18 cellular contexts compared by ENCODE assay signal in genomic region chr18:39806519-39806918, GRCh38.
DNase-seq lines count a peak whose midpoint lies in the region; TF ChIP-seq lines count a peak whose summit lies in the region.
"Had no signal": no experiment of that assay in that cellular context is flagged by ENCODE, and none has a peak within 500 bp of the region (broad histone marks: within the 10 kb centered on the region; RNA-seq: fewer than 3 reads in every experiment).

No MANE protein-coding gene starts in this region.

- no peak for DNase-seq in HEK293T (ENCODE audit: extremely low spot score)
- peak; percentile 28 for DNase-seq in RPMI7951 (ENCODE audit: low read depth)
- DNase-seq in fibroblast of pulmonary artery (ENCODE audit: low read depth), result peak; percentile 69
- no peak for DNase-seq in HuH-7.5 (ENCODE audit: low spot score)
- DNase-seq in NCI-H1048 (lab: John Stamatoyannopoulos, UW), result no peak
- no peak for DNase-seq in HAP-1 (ENCODE audit: low spot score in 2 of 2)
- DNase-seq: activated CD4-positive, alpha-beta T cell treated with anti-CD3 and anti-CD28 coated beads, Interleukin-2, amount 50 U/mL, for 4 hours; activated naive CD8-positive, alpha-beta T cell treated with anti-CD3 and anti-CD28 coated beads, Interleukin-2, amount 50 U/mL, for 24 hours; colonic mucosa; hippocampal formation; Karpas-422; NCI-H2029; ovary; spleen; stimulated activated naive CD4-positive, alpha-beta T cell treated with Interleukin-2 at 50 U/mL for 16 hours; upper lobe of right lung had no signal

- POLR2A ChIA-PET in HEK293T (lab: Yijun Ruan, JAX), result no interaction called here

- no peaks in the 10 kb centered on the region; the same call in 1 of the 2 replicates for H3K9me3 ChIP-seq in HAP-1
- H3K9me3 ChIP-seq: colonic mucosa, ovary, upper lobe of right lung had no signal

- peaks cover 2% of the 10 kb centered on the region; the same call in 1 of the 2 replicates for H3K27me3 ChIP-seq in HAP-1 (ENCODE audit: low read depth)
- H3K27me3 ChIP-seq: colonic mucosa, ovary, spleen, upper lobe of right lung had no signal

- TF ChIP-seq CTCF in C4-2B (conservative IDR thresholded peaks at IDR 0.05), result peak; percentile 14; the same call in 1 of the 2 replicates
- TF ChIP-seq CTCF in fibroblast of pulmonary artery (IDR thresholded peaks at IDR 0.05; ENCODE audit: low read length, missing control alignments), result no peak

- in situ Hi-C loops in HAP-1 (cut with MboI; ENCODE audit: low sequenced_read_pairs), result no loop called here

- H3K27ac ChIP-seq in C4-2B, result no peak overlapping the region
- H3K27ac ChIP-seq: colonic mucosa, HL-60, ovary, spleen, upper lobe of right lung had no signal

- no peaks in the 10 kb centered on the region for H3K4me1 ChIP-seq in HAP-1
- H3K4me1 ChIP-seq: spleen, upper lobe of right lung had no signal

- CTCF ChIA-PET in HEK293T (lab: Yijun Ruan, JAX), result interaction anchor here (0.6 kb wide), 1 partner anchor 25 kb away, joined by 4 read pairs; no protein-coding TSS in a partner anchor

- no peak overlapping the region for H3K4me3 ChIP-seq in fibroblast of pulmonary artery (replicated peaks; ENCODE audit: low read depth, low read length)
- H3K4me3 ChIP-seq in HAP-1, result no peak overlapping the region
- H3K4me3 ChIP-seq: colonic mucosa, ovary, spleen, upper lobe of right lung had no signal

- no peaks in the 10 kb centered on the region for H3K36me3 ChIP-seq in HAP-1 (replicated peaks)
- H3K36me3 ChIP-seq: colonic mucosa, ovary, spleen, upper lobe of right lung had no signal

TF ChIP-seq in HEK293T, 16 proteins besides CTCF, POLR2A, EP300 and RAD21:
- no peak for TF ChIP-seq ZNF384 (IDR thresholded peaks at IDR 0.05)
- peak; percentile 68 for TF ChIP-seq PKNOX1 (IDR thresholded peaks at IDR 0.05)
- TF ChIP-seq TARDBP (IDR thresholded peaks at IDR 0.05), result no peak
- no peak for TF ChIP-seq ARNT (IDR thresholded peaks at IDR 0.05)

Comparison
In these comparisons a context has a peak if more than half of its experiments do, and no peak if none do; other contexts are left out.
1. DNase-seq: peak in RPMI7951 (single experiment) and fibroblast of pulmonary artery (single experiment); none in HEK293T (single experiment), HuH-7.5 (single experiment), NCI-H1048 (single experiment) and HAP-1 (0 of 2).